Comparison of ENCODE assay signal across 17 cellular contexts in genomic region chr12:82698959-82699358, GRCh38.
"Had no signal": no experiment of that assay in that cellular context is flagged by ENCODE, and none has a peak within 500 bp of the region (broad histone marks: within the 10 kb centered on the region; RNA-seq: fewer than 3 reads in every experiment).

No MANE protein-coding gene starts in this region.

- ATAC-seq: activated CD8-positive, alpha-beta T cell treated with anti-CD3 and anti-CD28 coated beads, Interleukin-2, amount 10 ng/mL, durations not matched to agents 7 days and 5 days; gastrocnemius medialis; heart right ventricle; natural killer cell; stimulated activated naive B cell treated with anti-CD40 and anti-IgM and Interleukin-4, amounts not matched to agents 10 μg/mL and 1 μg/mL and 100 μg/mL, for 72 hours; T-cell had no signal

- H3K4me1 Mint-ChIP-seq: activated CD4-positive, alpha-beta T cell treated with anti-CD3 and anti-CD28 coated beads, Interleukin-2, amount 10 ng/mL, durations not matched to agents 24 days and 14 days; activated naive CD8-positive, alpha-beta T cell treated with anti-CD3 and anti-CD28 coated beads, Interleukin-2, amount 10 ng/mL, durations not matched to agents 7 days and 5 days; natural killer cell; stimulated activated naive B cell treated with anti-CD40 and anti-IgM and Interleukin-4, amounts not matched to agents 10 μg/mL and 1 μg/mL and 100 μg/mL, for 72 hours; T-cell had no signal

- H3K4me3 Mint-ChIP-seq: activated CD4-positive, alpha-beta T cell treated with anti-CD3 and anti-CD28 coated beads, Interleukin-2, amount 10 ng/mL, durations not matched to agents 24 days and 14 days; activated CD8-positive, alpha-beta T cell treated with anti-CD3 and anti-CD28 coated beads, Interleukin-2, amount 10 ng/mL, durations not matched to agents 7 days and 5 days; activated naive CD8-positive, alpha-beta T cell treated with anti-CD3 and anti-CD28 coated beads, Interleukin-2, amount 10 ng/mL, durations not matched to agents 7 days and 5 days; activated T-cell treated with anti-CD3 and anti-CD28 coated beads, Interleukin-2, amount 50 U/mL, for 24 hours; natural killer cell; stimulated activated naive B cell treated with anti-CD40 and anti-IgM and Interleukin-4, amounts not matched to agents 10 μg/mL and 1 μg/mL and 100 μg/mL, for 72 hours; T-cell had no signal

- H3K27ac ChIP-seq: gastrocnemius medialis, heart right ventricle had no signal

- H3K36me3 ChIP-seq: gastrocnemius medialis, heart right ventricle, tibial nerve had no signal

- DNase-seq: activated CD4-positive, alpha-beta T cell treated with anti-CD3 and anti-CD28 coated beads, Interleukin-2, amount 10 ng/mL, durations not matched to agents 24 days and 14 days; activated CD8-positive, alpha-beta T cell treated with anti-CD3 and anti-CD28 coated beads, Interleukin-2, amount 10 ng/mL, durations not matched to agents 7 days and 5 days; activated naive CD4-positive, alpha-beta T cell treated with Interleukin-2 at 50 U/mL for 16 hours; activated naive CD8-positive, alpha-beta T cell treated with anti-CD3 and anti-CD28 coated beads, Interleukin-2, amount 10 ng/mL, durations not matched to agents 7 days and 5 days; activated T-cell treated with anti-CD3 and anti-CD28 coated beads, Interleukin-2, amount 50 U/mL, for 24 hours; cortex of kidney; effector CD4-positive, alpha-beta T cell; gastrocnemius medialis; heart right ventricle; mesenchymal stem cell; natural killer cell; posterior cingulate gyrus; stimulated activated naive B cell treated with anti-CD40 and anti-IgM and Interleukin-4, amounts not matched to agents 10 μg/mL and 1 μg/mL and 100 μg/mL, for 72 hours; T-cell; T-helper 9 cell had no signal

- H3K27me3 ChIP-seq: gastrocnemius medialis, heart right ventricle, tibial nerve had no signal

- H3K36me3 Mint-ChIP-seq: activated naive CD8-positive, alpha-beta T cell treated with anti-CD3 and anti-CD28 coated beads, Interleukin-2, amount 10 ng/mL, durations not matched to agents 7 days and 5 days; natural killer cell had no signal

- H3K4me3 ChIP-seq: gastrocnemius medialis, heart right ventricle, tibial nerve had no signal

- H3K27ac Mint-ChIP-seq: activated CD4-positive, alpha-beta T cell treated with anti-CD3 and anti-CD28 coated beads, Interleukin-2, amount 10 ng/mL, durations not matched to agents 24 days and 14 days; activated CD8-positive, alpha-beta T cell treated with anti-CD3 and anti-CD28 coated beads, Interleukin-2, amount 10 ng/mL, durations not matched to agents 7 days and 5 days; activated naive CD8-positive, alpha-beta T cell treated with anti-CD3 and anti-CD28 coated beads, Interleukin-2, amount 10 ng/mL, durations not matched to agents 7 days and 5 days; activated T-cell treated with anti-CD3 and anti-CD28 coated beads, Interleukin-2, amount 50 U/mL, for 24 hours; activated T-helper 2 cell treated with anti-CD3 and anti-CD28 coated beads, Interferon-gamma antibody, Interleukin-2, Interleukin-4, amounts not matched to agents 10 μg/mL and 5 μg/mL and 100 μg/mL, durations not matched to agents 14 hours and 24 hours and 36 hours; natural killer cell; stimulated activated naive B cell treated with anti-CD40 and anti-IgM and Interleukin-4, amounts not matched to agents 10 μg/mL and 1 μg/mL and 100 μg/mL, for 72 hours; T-cell had no signal

- H3K4me1 ChIP-seq: gastrocnemius medialis, heart right ventricle had no signal

- H3K9me3 ChIP-seq: gastrocnemius medialis, heart right ventricle, tibial nerve had no signal

- H3K27me3 Mint-ChIP-seq: activated CD4-positive, alpha-beta T cell treated with anti-CD3 and anti-CD28 coated beads, Interleukin-2, amount 10 ng/mL, durations not matched to agents 24 days and 14 days; activated naive CD8-positive, alpha-beta T cell treated with anti-CD3 and anti-CD28 coated beads, Interleukin-2, amount 10 ng/mL, durations not matched to agents 7 days and 5 days; activated T-cell treated with anti-CD3 and anti-CD28 coated beads, Interleukin-2, amount 50 U/mL, for 24 hours; stimulated activated naive B cell treated with anti-CD40 and anti-IgM and Interleukin-4, amounts not matched to agents 10 μg/mL and 1 μg/mL and 100 μg/mL, for 72 hours; T-cell had no signal

- H3K9me3 Mint-ChIP-seq: activated CD4-positive, alpha-beta T cell treated with anti-CD3 and anti-CD28 coated beads, Interleukin-2, amount 10 ng/mL, durations not matched to agents 24 days and 14 days; activated naive CD8-positive, alpha-beta T cell treated with anti-CD3 and anti-CD28 coated beads, Interleukin-2, amount 10 ng/mL, durations not matched to agents 7 days and 5 days; activated T-cell treated with anti-CD3 and anti-CD28 coated beads, Interleukin-2, amount 50 U/mL, for 24 hours; activated T-helper 2 cell treated with anti-CD3 and anti-CD28 coated beads, Interferon-gamma antibody, Interleukin-2, Interleukin-4, amounts not matched to agents 10 μg/mL and 5 μg/mL and 100 μg/mL, durations not matched to agents 14 hours and 24 hours and 36 hours; natural killer cell; T-cell had no signal
